Comparison of ENCODE assay signal across 17 cellular contexts in genomic region chr22:19606332-19607197, GRCh38.
A peak's percentile ranks its signal among the peaks of the same experiment; 100 is the strongest.
DNase-seq lines count a peak whose midpoint lies in the region; ATAC-seq and TF ChIP-seq lines count a peak whose summit lies in the region.
"Had no signal": no experiment of that assay in that cellular context is flagged by ENCODE, and none has a peak within 500 bp of the region (broad histone marks: within the 10 kb centered on the region; RNA-seq: fewer than 3 reads in every experiment).

No MANE protein-coding gene starts in this region.

- dilution Hi-C loops in mammary epithelial cell (cut with HindIII; ENCODE audit: low sequenced_read_pairs): loop anchor here (5.0 kb wide), 1 partner anchor 84 kb away; the partner anchor contains the start of gene CLDN5

- H3K9me3 ChIP-seq in mammary epithelial cell (replicated peaks; ENCODE audit: insufficient read depth, low read length) (no peaks in the 10 kb centered on the region), gastrocnemius medialis (no peaks in the 10 kb centered on the region)
- H3K9me3 ChIP-seq: upper lobe of right lung had no signal

- H3K79me2 ChIP-seq in GM23338 (replicated peaks; ENCODE audit: insufficient read depth): no peaks in the 10 kb centered on the region
- H3K79me2 ChIP-seq in mammary epithelial cell (ENCODE audit: insufficient read depth, low read length): no peaks in the 10 kb centered on the region
- H3K79me2 ChIP-seq: hepatocyte had no signal

- H3K9ac ChIP-seq in mammary epithelial cell (ENCODE audit: insufficient read depth, low read length): no peak overlapping the region

- 87% methylated on average over 15 of the region's 16 CpGs for WGBS in mammary epithelial cell (ENCODE audit: low coverage, missing lambda C conversion rate)

- peak overlapping the region; percentile 83 for H3K27ac Mint-ChIP-seq in activated CD4-positive, alpha-beta T cell treated with anti-CD3 and anti-CD28 coated beads, Interleukin-2, amount 10 ng/mL, durations not matched to agents 7 days and 5 days
- H3K27ac Mint-ChIP-seq in GM23338: no peak overlapping the region
- H3K27ac Mint-ChIP-seq: endodermal cell had no signal

- no peak for TF ChIP-seq POLR2A in gastrocnemius medialis (IDR thresholded peaks at IDR 0.05)

- ATAC-seq in GM23338: no peak
- no peak for ATAC-seq in gastrocnemius medialis
- ATAC-seq in GM18519 (IDR thresholded peaks at IDR 0.05; ENCODE audit: low FRiP score, unreplicated experiment): no peak

- H3K9me2 ChIP-seq in GM23338 (ENCODE audit: insufficient read depth): no peaks in the 10 kb centered on the region

- no peaks in the 10 kb centered on the region for H3K36me3 ChIP-seq in GM23338 (ENCODE audit: insufficient read depth)
- H3K36me3 ChIP-seq in mammary epithelial cell (ENCODE audit: insufficient read depth, low read length): no peaks in the 10 kb centered on the region
- no peaks in the 10 kb centered on the region for H3K36me3 ChIP-seq in gastrocnemius medialis
- H3K36me3 ChIP-seq: upper lobe of right lung had no signal

- peak overlapping the region; percentile 96; the same call in 1 of the 2 replicates for H2AFZ ChIP-seq in GM23338
- peak overlapping the region; percentile 93 for H2AFZ ChIP-seq in mammary epithelial cell (ENCODE audit: low read depth, low read length)
- H2AFZ ChIP-seq: hepatocyte had no signal

- H3K27me3 Mint-ChIP-seq in activated CD4-positive, alpha-beta T cell treated with anti-CD3 and anti-CD28 coated beads, Interleukin-2, amount 10 ng/mL, durations not matched to agents 7 days and 5 days: no peaks in the 10 kb centered on the region
- peaks cover 12% of the 10 kb centered on the region for H3K27me3 Mint-ChIP-seq in GM23338 (ENCODE audit: insufficient read depth, low read depth, poor library complexity)

- no peak overlapping the region for H3K4me3 Mint-ChIP-seq in activated CD4-positive, alpha-beta T cell treated with anti-CD3 and anti-CD28 coated beads, Interleukin-2, amount 10 ng/mL, durations not matched to agents 7 days and 5 days
- H3K4me3 Mint-ChIP-seq in GM23338: no peak overlapping the region
- H3K4me3 Mint-ChIP-seq: endodermal cell, neural crest cell had no signal

- intact Hi-C loops in mammary epithelial cell (cut with micrococcal nuclease): no loop called here
- intact Hi-C loops in gastrocnemius medialis (cut with DNase I; ENCODE audit: low total_unique reads): no loop called here

- H3K4me3 ChIP-seq in GM23338: no peak overlapping the region
- H3K4me3 ChIP-seq in mammary epithelial cell (replicated peaks in 1 of 3; ENCODE audit: insufficient read depth in 1 of 3, low read depth in 2 of 3, low read length in 3 of 3): no peak overlapping the region
- no peak overlapping the region for H3K4me3 ChIP-seq in gastrocnemius medialis
- H3K4me3 ChIP-seq: hepatocyte, upper lobe of right lung had no signal

- POLR2A ChIA-PET in activated CD4-positive, alpha-beta T cell treated with anti-CD3 and anti-CD28 coated beads, Interleukin-2, amount 10 ng/mL, durations not matched to agents 7 days and 5 days (lab: Charles Lee): no interaction called here

- H3K4me1 ChIP-seq in GM23338 (ENCODE audit: insufficient read depth) (peaks cover 19% of the 10 kb centered on the region), mammary epithelial cell (ENCODE audit: insufficient read depth, low read length) (peaks cover 9% of the 10 kb centered on the region), gastrocnemius medialis (peaks cover 15 to 20% of the 10 kb centered on the region in 2 donors)
- H3K4me1 ChIP-seq: upper lobe of right lung had no signal

- H3K4me1 Mint-ChIP-seq in activated CD4-positive, alpha-beta T cell treated with anti-CD3 and anti-CD28 coated beads, Interleukin-2, amount 10 ng/mL, durations not matched to agents 7 days and 5 days: peaks cover 68% of the 10 kb centered on the region
- peaks cover 32% of the 10 kb centered on the region for H3K4me1 Mint-ChIP-seq in GM23338

- peaks cover 12% of the 10 kb centered on the region for H3K9me3 Mint-ChIP-seq in activated CD4-positive, alpha-beta T cell treated with anti-CD3 and anti-CD28 coated beads, Interleukin-2, amount 10 ng/mL, durations not matched to agents 7 days and 5 days
- no peaks in the 10 kb centered on the region for H3K9me3 Mint-ChIP-seq in GM23338
- H3K9me3 Mint-ChIP-seq: endodermal cell, neural crest cell had no signal

- in situ Hi-C loops in mammary epithelial cell (cut with MboI; ENCODE audit: low sequenced_read_pairs in 2 of 2): no loop called here
- in situ Hi-C loops in gastrocnemius medialis (cut with MboI; ENCODE audit: low sequenced_read_pairs in 4 of 4): no loop called here

- H3K4me2 ChIP-seq in GM23338: no peak overlapping the region
- peak overlapping the region; percentile 80 for H3K4me2 ChIP-seq in mammary epithelial cell (ENCODE audit: insufficient read depth, low read depth, low read length)
- H3K4me2 ChIP-seq: hepatocyte had no signal

- H3K27me3 ChIP-seq in GM23338 (ENCODE audit: insufficient read depth) (no peaks in the 10 kb centered on the region), mammary epithelial cell (ENCODE audit: insufficient read depth, low read length) (no peaks in the 10 kb centered on the region), gastrocnemius medialis (no peaks in the 10 kb centered on the region)

- TF ChIP-seq CTCF in GM23338 (conservative IDR thresholded peaks at IDR 0.05; ENCODE audit: low read depth in 2 of 2): no peak
- no peak for TF ChIP-seq CTCF in mammary epithelial cell (conservative IDR thresholded peaks at IDR 0.05 in 1 of 2, IDR thresholded peaks at IDR 0.05 in 1 of 2; ENCODE audit: extremely low read depth in 1 of 2, insufficient read depth in 1 of 2, low read depth in 1 of 2, low read length in 2 of 2)
- TF ChIP-seq CTCF in gastrocnemius medialis (IDR thresholded peaks at IDR 0.05 in 4 of 5, conservative IDR thresholded peaks at IDR 0.05 in 1 of 5): no peak

- no peak for DNase-seq in activated CD4-positive, alpha-beta T cell treated with anti-CD3 and anti-CD28 coated beads, Interleukin-2, amount 10 ng/mL, durations not matched to agents 7 days and 5 days
- DNase-seq in activated CD4-positive, alpha-beta T cell treated with anti-CD3 and anti-CD28 coated beads, Interleukin-2, amount 50 U/mL, for 1 hour: no peak
- no peak for DNase-seq in GM23338 (ENCODE audit: low spot score)
- no peak for DNase-seq in mammary epithelial cell
- DNase-seq in gastrocnemius medialis: no peak
- no peak for DNase-seq in mesenteric fat pad (ENCODE audit: low spot score)
- DNase-seq in NCI-H2171 treated with DMSO at 0.1 percent for 48 hours (lab: John Stamatoyannopoulos, UW): no peak
- DNase-seq: ACHN; anterior cingulate cortex; EL; endodermal cell; kidney; stimulated activated naive CD4-positive, alpha-beta T cell treated with Interleukin-2 at 50 U/mL for 16 hours had no signal

- H3K27ac ChIP-seq in GM23338 (ENCODE audit: low read depth) (no peak overlapping the region), mammary epithelial cell (ENCODE audit: insufficient read depth, low read depth, low read length) (peak overlapping the region; percentile 2), gastrocnemius medialis (peak overlapping the region; percentile 62 to 78 (median 67))
- H3K27ac ChIP-seq: hepatocyte, upper lobe of right lung had no signal

- no peaks in the 10 kb centered on the region for H3F3A ChIP-seq in GM23338 (replicated peaks; ENCODE audit: low read depth)

- no peaks in the 10 kb centered on the region for H3K36me3 Mint-ChIP-seq in activated CD4-positive, alpha-beta T cell treated with anti-CD3 and anti-CD28 coated beads, Interleukin-2, amount 10 ng/mL, durations not matched to agents 7 days and 5 days (ENCODE audit: low read depth)
- no peaks in the 10 kb centered on the region for H3K36me3 Mint-ChIP-seq in GM23338 (ENCODE audit: low read depth)

- BruUV-seq in mammary epithelial cell (replicated peaks; lab: Mats Ljungman, UMichigan): no TSS peak

- CTCF ChIA-PET in activated CD4-positive, alpha-beta T cell treated with anti-CD3 and anti-CD28 coated beads, Interleukin-2, amount 10 ng/mL, durations not matched to agents 7 days and 5 days (lab: Charles Lee): interaction anchor here (0.6 to 1.5 kb wide), 3 partner anchors 18 to 473 kb away, joined by 3 read pairs; no protein-coding TSS in a partner anchor
- CTCF ChIA-PET in mammary epithelial cell (lab: Charles Lee; ENCODE audit: low non-redundant PET): no interaction called here

- no peaks in the 10 kb centered on the region for H4K20me1 ChIP-seq in GM23338 (replicated peaks; ENCODE audit: insufficient read depth)
- H4K20me1 ChIP-seq in mammary epithelial cell (ENCODE audit: insufficient read depth, low read length): no peaks in the 10 kb centered on the region
